In the genomic region with DNA sequence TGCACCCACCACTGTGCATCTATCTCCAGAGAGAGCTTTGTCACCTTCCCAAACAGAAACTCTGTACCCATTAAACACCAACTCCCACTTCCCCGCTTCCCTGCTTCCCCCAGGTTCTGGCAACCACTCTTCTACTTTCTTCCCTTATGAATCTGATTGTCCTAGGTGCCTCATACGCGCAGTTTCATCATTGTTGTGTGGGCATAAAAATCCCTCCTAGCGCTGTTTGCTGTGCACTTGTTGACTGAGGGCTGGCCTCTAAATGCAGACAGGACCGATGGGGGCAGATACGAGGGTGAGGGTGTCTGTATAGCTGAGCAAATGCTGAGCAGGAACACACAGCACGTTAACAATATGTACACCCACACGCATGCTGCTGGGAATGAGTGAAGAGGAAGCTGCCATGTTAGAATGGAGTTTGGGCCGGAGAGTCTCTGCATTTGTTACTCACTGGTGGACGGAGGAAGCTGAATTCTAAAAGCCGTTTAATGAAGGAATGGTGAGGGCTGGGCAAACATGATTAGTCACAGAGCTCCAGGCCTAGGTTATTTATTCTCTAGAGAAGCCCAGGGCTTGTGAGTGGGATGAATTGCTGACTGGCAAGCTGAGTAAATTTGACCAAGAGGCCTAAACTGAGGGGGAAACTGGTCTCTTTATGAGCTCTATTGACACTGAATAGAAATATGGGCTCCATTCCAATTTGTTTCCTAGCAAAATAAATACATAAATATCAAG, we compare ENCODE assay signal across 1 cellular context.
TF ChIP-seq lines count a peak whose summit lies in the region.

No MANE protein-coding gene starts in this region.

TF ChIP-seq in HepG2, 621 proteins besides CTCF, POLR2A, EP300 and RAD21 (continued from another document and continues in another):
- TF ChIP-seq PHB2 (IDR thresholded peaks at IDR 0.05; ENCODE audit: partially characterized antibody) = no peak
- no peak for TF ChIP-seq TMF1 (CRISPR knock-in tag; IDR thresholded peaks at IDR 0.05; ENCODE audit: low read depth)
- no peak for TF ChIP-seq HOXA5 (CRISPR knock-in tag; IDR thresholded peaks at IDR 0.05)
- TF ChIP-seq CAMTA2 (CRISPR knock-in tag; IDR thresholded peaks at IDR 0.05; ENCODE audit: borderline replicate concordance) = no peak
- TF ChIP-seq, protein P1, sequence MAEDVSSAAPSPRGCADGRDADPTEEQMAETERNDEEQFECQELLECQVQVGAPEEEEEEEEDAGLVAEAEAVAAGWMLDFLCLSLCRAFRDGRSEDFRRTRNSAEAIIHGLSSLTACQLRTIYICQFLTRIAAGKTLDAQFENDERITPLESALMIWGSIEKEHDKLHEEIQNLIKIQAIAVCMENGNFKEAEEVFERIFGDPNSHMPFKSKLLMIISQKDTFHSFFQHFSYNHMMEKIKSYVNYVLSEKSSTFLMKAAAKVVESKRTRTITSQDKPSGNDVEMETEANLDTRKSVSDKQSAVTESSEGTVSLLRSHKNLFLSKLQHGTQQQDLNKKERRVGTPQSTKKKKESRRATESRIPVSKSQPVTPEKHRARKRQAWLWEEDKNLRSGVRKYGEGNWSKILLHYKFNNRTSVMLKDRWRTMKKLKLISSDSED (CRISPR knock-in tag; IDR thresholded peaks at IDR 0.05) = no peak
- no peak for TF ChIP-seq JARID2 (CRISPR knock-in tag; IDR thresholded peaks at IDR 0.05; ENCODE audit: insufficient replicate concordance)
- no peak for TF ChIP-seq NCOR1 (IDR thresholded peaks at IDR 0.05; ENCODE audit: borderline replicate concordance, low read length)
- TF ChIP-seq, protein P2, sequence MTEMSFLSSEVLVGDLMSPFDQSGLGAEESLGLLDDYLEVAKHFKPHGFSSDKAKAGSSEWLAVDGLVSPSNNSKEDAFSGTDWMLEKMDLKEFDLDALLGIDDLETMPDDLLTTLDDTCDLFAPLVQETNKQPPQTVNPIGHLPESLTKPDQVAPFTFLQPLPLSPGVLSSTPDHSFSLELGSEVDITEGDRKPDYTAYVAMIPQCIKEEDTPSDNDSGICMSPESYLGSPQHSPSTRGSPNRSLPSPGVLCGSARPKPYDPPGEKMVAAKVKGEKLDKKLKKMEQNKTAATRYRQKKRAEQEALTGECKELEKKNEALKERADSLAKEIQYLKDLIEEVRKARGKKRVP (CRISPR knock-in tag; IDR thresholded peaks at IDR 0.05) = peak in 1 of 2 experiments; percentile 51; a peak in 1 of 4 replicates
- no peak for TF ChIP-seq TSC22D2 (CRISPR knock-in tag; IDR thresholded peaks at IDR 0.05; ENCODE audit: borderline replicate concordance)
- TF ChIP-seq ZNF879 (CRISPR knock-in tag; IDR thresholded peaks at IDR 0.05) = no peak
- peak; percentile 30; the same call in 1 of the 2 replicates for TF ChIP-seq PHF8 (CRISPR knock-in tag; IDR thresholded peaks at IDR 0.05)
- TF ChIP-seq NFKB2 (CRISPR knock-in tag; IDR thresholded peaks at IDR 0.05; ENCODE audit: borderline replicate concordance) = no peak
- TF ChIP-seq MYNN (CRISPR knock-in tag; IDR thresholded peaks at IDR 0.05; ENCODE audit: low read depth) = no peak
- TF ChIP-seq HNRNPH1 (optimal IDR thresholded peaks at IDR 0.05; ENCODE audit: low read depth, low read length) = no peak
- TF ChIP-seq ZNF878 (CRISPR knock-in tag; IDR thresholded peaks at IDR 0.05) = no peak
- TF ChIP-seq NFRKB (IDR thresholded peaks at IDR 0.05) = no peak
- no peak for TF ChIP-seq ZNF354B (CRISPR knock-in tag; IDR thresholded peaks at IDR 0.05)
- no peak for TF ChIP-seq ZNF674 (CRISPR knock-in tag; IDR thresholded peaks at IDR 0.05; ENCODE audit: low read depth)
- 0 out of 2 replicates have a peak, but pooled peaks have one; percentile 43 for TF ChIP-seq ZSCAN29 (CRISPR knock-in tag; conservative IDR thresholded peaks at IDR 0.05)
- TF ChIP-seq, protein P3, sequence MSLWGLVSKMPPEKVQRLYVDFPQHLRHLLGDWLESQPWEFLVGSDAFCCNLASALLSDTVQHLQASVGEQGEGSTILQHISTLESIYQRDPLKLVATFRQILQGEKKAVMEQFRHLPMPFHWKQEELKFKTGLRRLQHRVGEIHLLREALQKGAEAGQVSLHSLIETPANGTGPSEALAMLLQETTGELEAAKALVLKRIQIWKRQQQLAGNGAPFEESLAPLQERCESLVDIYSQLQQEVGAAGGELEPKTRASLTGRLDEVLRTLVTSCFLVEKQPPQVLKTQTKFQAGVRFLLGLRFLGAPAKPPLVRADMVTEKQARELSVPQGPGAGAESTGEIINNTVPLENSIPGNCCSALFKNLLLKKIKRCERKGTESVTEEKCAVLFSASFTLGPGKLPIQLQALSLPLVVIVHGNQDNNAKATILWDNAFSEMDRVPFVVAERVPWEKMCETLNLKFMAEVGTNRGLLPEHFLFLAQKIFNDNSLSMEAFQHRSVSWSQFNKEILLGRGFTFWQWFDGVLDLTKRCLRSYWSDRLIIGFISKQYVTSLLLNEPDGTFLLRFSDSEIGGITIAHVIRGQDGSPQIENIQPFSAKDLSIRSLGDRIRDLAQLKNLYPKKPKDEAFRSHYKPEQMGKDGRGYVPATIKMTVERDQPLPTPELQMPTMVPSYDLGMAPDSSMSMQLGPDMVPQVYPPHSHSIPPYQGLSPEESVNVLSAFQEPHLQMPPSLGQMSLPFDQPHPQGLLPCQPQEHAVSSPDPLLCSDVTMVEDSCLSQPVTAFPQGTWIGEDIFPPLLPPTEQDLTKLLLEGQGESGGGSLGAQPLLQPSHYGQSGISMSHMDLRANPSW (CRISPR knock-in tag; IDR thresholded peaks at IDR 0.05; ENCODE audit: borderline replicate concordance) = no peak
- peak; percentile 12; the same call in 1 of the 2 replicates for TF ChIP-seq PITX1 (CRISPR knock-in tag; IDR thresholded peaks at IDR 0.05)
- peak; percentile 40; the same call in 1 of the 2 replicates for TF ChIP-seq ZNF292 (CRISPR knock-in tag; IDR thresholded peaks at IDR 0.05; ENCODE audit: borderline replicate concordance, low read depth)
- TF ChIP-seq FOXC1 (CRISPR knock-in tag; IDR thresholded peaks at IDR 0.05; ENCODE audit: borderline replicate concordance) = 0 out of 2 replicates have a peak, but pooled peaks have one; percentile 27
- TF ChIP-seq, protein P4, sequence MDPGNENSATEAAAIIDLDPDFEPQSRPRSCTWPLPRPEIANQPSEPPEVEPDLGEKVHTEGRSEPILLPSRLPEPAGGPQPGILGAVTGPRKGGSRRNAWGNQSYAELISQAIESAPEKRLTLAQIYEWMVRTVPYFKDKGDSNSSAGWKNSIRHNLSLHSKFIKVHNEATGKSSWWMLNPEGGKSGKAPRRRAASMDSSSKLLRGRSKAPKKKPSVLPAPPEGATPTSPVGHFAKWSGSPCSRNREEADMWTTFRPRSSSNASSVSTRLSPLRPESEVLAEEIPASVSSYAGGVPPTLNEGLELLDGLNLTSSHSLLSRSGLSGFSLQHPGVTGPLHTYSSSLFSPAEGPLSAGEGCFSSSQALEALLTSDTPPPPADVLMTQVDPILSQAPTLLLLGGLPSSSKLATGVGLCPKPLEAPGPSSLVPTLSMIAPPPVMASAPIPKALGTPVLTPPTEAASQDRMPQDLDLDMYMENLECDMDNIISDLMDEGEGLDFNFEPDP (CRISPR knock-in tag; conservative IDR thresholded peaks at IDR 0.05) = no peak
- TF ChIP-seq ZSCAN12 (CRISPR knock-in tag; IDR thresholded peaks at IDR 0.05) = no peak
- no peak for TF ChIP-seq STAT5B (CRISPR knock-in tag; IDR thresholded peaks at IDR 0.05)
- TF ChIP-seq, protein P5, sequence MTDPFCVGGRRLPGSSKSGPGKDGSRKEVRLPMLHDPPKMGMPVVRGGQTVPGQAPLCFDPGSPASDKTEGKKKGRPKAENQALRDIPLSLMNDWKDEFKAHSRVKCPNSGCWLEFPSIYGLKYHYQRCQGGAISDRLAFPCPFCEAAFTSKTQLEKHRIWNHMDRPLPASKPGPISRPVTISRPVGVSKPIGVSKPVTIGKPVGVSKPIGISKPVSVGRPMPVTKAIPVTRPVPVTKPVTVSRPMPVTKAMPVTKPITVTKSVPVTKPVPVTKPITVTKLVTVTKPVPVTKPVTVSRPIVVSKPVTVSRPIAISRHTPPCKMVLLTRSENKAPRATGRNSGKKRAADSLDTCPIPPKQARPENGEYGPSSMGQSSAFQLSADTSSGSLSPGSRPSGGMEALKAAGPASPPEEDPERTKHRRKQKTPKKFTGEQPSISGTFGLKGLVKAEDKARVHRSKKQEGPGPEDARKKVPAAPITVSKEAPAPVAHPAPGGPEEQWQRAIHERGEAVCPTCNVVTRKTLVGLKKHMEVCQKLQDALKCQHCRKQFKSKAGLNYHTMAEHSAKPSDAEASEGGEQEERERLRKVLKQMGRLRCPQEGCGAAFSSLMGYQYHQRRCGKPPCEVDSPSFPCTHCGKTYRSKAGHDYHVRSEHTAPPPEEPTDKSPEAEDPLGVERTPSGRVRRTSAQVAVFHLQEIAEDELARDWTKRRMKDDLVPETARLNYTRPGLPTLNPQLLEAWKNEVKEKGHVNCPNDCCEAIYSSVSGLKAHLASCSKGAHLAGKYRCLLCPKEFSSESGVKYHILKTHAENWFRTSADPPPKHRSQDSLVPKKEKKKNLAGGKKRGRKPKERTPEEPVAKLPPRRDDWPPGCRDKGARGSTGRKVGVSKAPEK (CRISPR knock-in tag; IDR thresholded peaks at IDR 0.05; ENCODE audit: borderline replicate concordance) = no peak
- TF ChIP-seq RARA (CRISPR knock-in tag; IDR thresholded peaks at IDR 0.05) = peak; percentile 49
- no peak for TF ChIP-seq MBNL3 (CRISPR knock-in tag; conservative IDR thresholded peaks at IDR 0.05)
- TF ChIP-seq TCF12 (IDR thresholded peaks at IDR 0.05) = no peak
- TF ChIP-seq TCF12 (CRISPR knock-in tag; IDR thresholded peaks at IDR 0.05) = no peak
- peak; percentile 36; the same call in 1 of the 2 replicates for TF ChIP-seq TCF7 (IDR thresholded peaks at IDR 0.05; ENCODE audit: low read depth)
- TF ChIP-seq, protein P6, sequence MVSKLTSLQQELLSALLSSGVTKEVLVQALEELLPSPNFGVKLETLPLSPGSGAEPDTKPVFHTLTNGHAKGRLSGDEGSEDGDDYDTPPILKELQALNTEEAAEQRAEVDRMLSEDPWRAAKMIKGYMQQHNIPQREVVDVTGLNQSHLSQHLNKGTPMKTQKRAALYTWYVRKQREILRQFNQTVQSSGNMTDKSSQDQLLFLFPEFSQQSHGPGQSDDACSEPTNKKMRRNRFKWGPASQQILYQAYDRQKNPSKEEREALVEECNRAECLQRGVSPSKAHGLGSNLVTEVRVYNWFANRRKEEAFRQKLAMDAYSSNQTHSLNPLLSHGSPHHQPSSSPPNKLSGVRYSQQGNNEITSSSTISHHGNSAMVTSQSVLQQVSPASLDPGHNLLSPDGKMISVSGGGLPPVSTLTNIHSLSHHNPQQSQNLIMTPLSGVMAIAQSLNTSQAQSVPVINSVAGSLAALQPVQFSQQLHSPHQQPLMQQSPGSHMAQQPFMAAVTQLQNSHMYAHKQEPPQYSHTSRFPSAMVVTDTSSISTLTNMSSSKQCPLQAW (CRISPR knock-in tag; IDR thresholded peaks at IDR 0.05) = 0 out of 2 replicates have a peak, but pooled peaks have one; percentile 13
- TF ChIP-seq MEIS1 (CRISPR knock-in tag; IDR thresholded peaks at IDR 0.05; ENCODE audit: borderline replicate concordance) = no peak
- no peak for TF ChIP-seq ZNF713 (CRISPR knock-in tag; IDR thresholded peaks at IDR 0.05)
- no peak for TF ChIP-seq ZNF207 (IDR thresholded peaks at IDR 0.05; ENCODE audit: borderline replicate concordance)
- TF ChIP-seq MAFF (IDR thresholded peaks at IDR 0.05; ENCODE audit: low read depth, low read length) = peak; percentile 81
- TF ChIP-seq NBN (conservative IDR thresholded peaks at IDR 0.05) = no peak
- TF ChIP-seq ZNF496 (CRISPR knock-in tag; IDR thresholded peaks at IDR 0.05; ENCODE audit: insufficient replicate concordance) = no peak
- TF ChIP-seq SP140L (CRISPR knock-in tag; IDR thresholded peaks at IDR 0.05; ENCODE audit: borderline replicate concordance) = no peak
- TF ChIP-seq, protein P7, sequence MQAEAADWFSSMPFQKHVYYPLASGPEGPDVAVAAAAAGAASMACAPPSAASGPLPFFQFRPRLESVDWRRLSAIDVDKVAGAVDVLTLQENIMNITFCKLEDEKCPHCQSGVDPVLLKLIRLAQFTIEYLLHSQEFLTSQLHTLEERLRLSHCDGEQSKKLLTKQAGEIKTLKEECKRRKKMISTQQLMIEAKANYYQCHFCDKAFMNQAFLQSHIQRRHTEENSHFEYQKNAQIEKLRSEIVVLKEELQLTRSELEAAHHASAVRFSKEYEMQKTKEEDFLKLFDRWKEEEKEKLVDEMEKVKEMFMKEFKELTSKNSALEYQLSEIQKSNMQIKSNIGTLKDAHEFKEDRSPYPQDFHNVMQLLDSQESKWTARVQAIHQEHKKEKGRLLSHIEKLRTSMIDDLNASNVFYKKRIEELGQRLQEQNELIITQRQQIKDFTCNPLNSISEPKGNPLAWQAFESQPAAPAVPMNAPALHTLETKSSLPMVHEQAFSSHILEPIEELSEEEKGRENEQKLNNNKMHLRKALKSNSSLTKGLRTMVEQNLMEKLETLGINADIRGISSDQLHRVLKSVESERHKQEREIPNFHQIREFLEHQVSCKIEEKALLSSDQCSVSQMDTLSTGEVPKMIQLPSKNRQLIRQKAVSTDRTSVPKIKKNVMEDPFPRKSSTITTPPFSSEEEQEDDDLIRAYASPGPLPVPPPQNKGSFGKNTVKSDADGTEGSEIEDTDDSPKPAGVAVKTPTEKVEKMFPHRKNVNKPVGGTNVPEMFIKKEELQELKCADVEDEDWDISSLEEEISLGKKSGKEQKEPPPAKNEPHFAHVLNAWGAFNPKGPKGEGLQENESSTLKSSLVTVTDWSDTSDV (CRISPR knock-in tag; IDR thresholded peaks at IDR 0.05) = no peak
- TF ChIP-seq CHD4 (IDR thresholded peaks at IDR 0.05; ENCODE audit: borderline replicate concordance, low read length) = no peak
- TF ChIP-seq, protein P8, sequence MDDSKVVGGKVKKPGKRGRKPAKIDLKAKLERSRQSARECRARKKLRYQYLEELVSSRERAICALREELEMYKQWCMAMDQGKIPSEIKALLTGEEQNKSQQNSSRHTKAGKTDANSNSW (CRISPR knock-in tag; IDR thresholded peaks at IDR 0.05; ENCODE audit: borderline replicate concordance) = no peak
- TF ChIP-seq JDP2 (CRISPR knock-in tag; IDR thresholded peaks at IDR 0.05; ENCODE audit: borderline replicate concordance) = no peak
- TF ChIP-seq ZNF446 (CRISPR knock-in tag; IDR thresholded peaks at IDR 0.05) = no peak
- TF ChIP-seq PHF21A (CRISPR knock-in tag; IDR thresholded peaks at IDR 0.05) = peak; percentile 55
- TF ChIP-seq ZNF256 (CRISPR knock-in tag; conservative IDR thresholded peaks at IDR 0.05) = no peak
- TF ChIP-seq, protein P9, sequence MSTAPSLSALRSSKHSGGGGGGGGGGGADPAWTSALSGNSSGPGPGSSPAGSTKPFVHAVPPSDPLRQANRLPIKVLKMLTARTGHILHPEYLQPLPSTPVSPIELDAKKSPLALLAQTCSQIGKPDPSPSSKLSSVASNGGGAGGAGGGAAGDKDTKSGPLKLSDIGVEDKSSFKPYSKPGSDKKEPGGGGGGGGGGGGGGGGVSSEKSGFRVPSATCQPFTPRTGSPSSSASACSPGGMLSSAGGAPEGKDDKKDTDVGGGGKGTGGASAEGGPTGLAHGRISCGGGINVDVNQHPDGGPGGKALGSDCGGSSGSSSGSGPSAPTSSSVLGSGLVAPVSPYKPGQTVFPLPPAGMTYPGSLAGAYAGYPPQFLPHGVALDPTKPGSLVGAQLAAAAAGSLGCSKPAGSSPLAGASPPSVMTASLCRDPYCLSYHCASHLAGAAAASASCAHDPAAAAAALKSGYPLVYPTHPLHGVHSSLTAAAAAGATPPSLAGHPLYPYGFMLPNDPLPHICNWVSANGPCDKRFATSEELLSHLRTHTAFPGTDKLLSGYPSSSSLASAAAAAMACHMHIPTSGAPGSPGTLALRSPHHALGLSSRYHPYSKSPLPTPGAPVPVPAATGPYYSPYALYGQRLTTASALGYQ (CRISPR knock-in tag; IDR thresholded peaks at IDR 0.05) = peak; percentile 54; the same call in 1 of the 2 replicates
- TF ChIP-seq LCORL (IDR thresholded peaks at IDR 0.05) = no peak
- peak; percentile 67 for TF ChIP-seq LCORL (CRISPR knock-in tag; IDR thresholded peaks at IDR 0.05)
- no peak for TF ChIP-seq SP4 (CRISPR knock-in tag; IDR thresholded peaks at IDR 0.05)
- no peak for TF ChIP-seq ZNF790 (CRISPR knock-in tag; IDR thresholded peaks at IDR 0.05; ENCODE audit: borderline replicate concordance)
- no peak for TF ChIP-seq NR2F1 (CRISPR knock-in tag; IDR thresholded peaks at IDR 0.05)
- TF ChIP-seq ERF (CRISPR knock-in tag; IDR thresholded peaks at IDR 0.05) = no peak
